2 cellular contexts compared by ENCODE assay signal in the genomic region with DNA sequence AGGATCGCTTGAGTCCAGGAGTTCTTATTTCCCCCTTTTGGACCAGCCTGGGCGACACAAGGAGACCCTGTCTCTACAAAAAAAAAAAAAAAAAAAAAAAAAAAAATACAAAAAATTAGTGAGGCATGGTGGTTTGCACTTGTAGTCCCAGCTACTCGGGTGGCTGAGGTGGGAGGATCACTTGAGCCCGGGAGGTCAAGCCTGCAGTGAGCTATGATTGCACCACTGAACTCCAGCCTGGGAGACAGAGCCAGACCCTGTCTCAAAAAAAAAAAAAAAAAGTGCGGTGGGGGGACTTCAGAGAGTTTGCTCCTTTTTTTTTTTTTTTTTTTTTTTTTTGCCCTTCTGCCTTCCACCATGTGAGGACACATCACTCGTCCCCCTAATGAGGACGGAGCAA. TPM values are rescaled to one million over a fixed set of nuclear protein-coding genes. Genes with fewer than 3 reads are reported as not detected.
"Had no signal": no experiment of that assay in that cellular context is flagged by ENCODE, and none has a peak within 500 bp of the region (broad histone marks: within the 10 kb centered on the region; RNA-seq: fewer than 3 reads in every experiment).

No MANE protein-coding gene starts in this region.

RNA-seq across cellular contexts. Expression of a gene that starts 50.6 kb away (rescaled TPM):
- total RNA-seq: H4, HFFc6 had no signal
